In genomic region chr16:58741166-58741565, GRCh38 we compare ENCODE assay signal across 30 cellular contexts.
"Had no signal": no experiment of that assay in that cellular context is flagged by ENCODE, and none has a peak within 500 bp of the region (broad histone marks: within the 10 kb centered on the region; RNA-seq: fewer than 3 reads in every experiment).

No MANE protein-coding gene starts in this region.

- H3K9me3 ChIP-seq: esophagus muscularis mucosa, gastrocnemius medialis had no signal

- H3K4me1 ChIP-seq: esophagus muscularis mucosa, gastrocnemius medialis had no signal

- H3K36me3 ChIP-seq: esophagus muscularis mucosa, gastrocnemius medialis, WERI-Rb-1 had no signal

- DNase-seq: activated B cell treated with CpG ODN at 0.5 μM for 24 hours; activated CD4-positive, alpha-beta T cell treated with anti-CD3 and anti-CD28 coated beads for 48 hours; activated CD4-positive, alpha-beta T cell treated with anti-CD3 and anti-CD28 coated beads, Interleukin-2, amount 50 U/mL, for 1 hour; activated CD4-positive, alpha-beta T cell treated with anti-CD3 and anti-CD28 coated beads, Interleukin-2, amount 50 U/mL, for 48 hours; activated CD8-positive, alpha-beta memory T cell treated with anti-CD3 and anti-CD28 coated beads for 24 hours; activated CD8-positive, alpha-beta T cell treated with anti-CD3 and anti-CD28 coated beads for 36 hours; activated effector memory CD4-positive, alpha-beta T cell treated with Interleukin-2 at 50 U/mL for 16 hours; activated gamma-delta T cell treated with Interleukin-2 at 50 U/mL for 16 hours; activated naive CD4-positive, alpha-beta T cell treated with anti-CD3 and anti-CD28 coated beads, Interleukin-2, amount 50 U/mL, for 16 hours; activated naive CD4-positive, alpha-beta T cell treated with Interleukin-2 at 50 U/mL for 16 hours; activated T-cell treated with anti-CD3 and anti-CD28 coated beads, Interleukin-2, amount 50 U/mL, for 4 hours; amniotic stem cell; anterior cingulate cortex; caudate nucleus; dermis blood vessel endothelial cell; effector CD4-positive, alpha-beta T cell; effector memory CD8-positive, alpha-beta T cell; erythroblast; foreskin keratinocyte; gastrocnemius medialis; glutamatergic neuron; T-helper 1 cell; T-helper 17 cell; T1000; WERI-Rb-1 had no signal

- H3K27ac ChIP-seq: coronary artery, esophagus muscularis mucosa, foreskin keratinocyte, gastrocnemius medialis, WERI-Rb-1 had no signal

- H3K27me3 ChIP-seq: esophagus muscularis mucosa, foreskin keratinocyte, gastrocnemius medialis had no signal

- FAIRE-seq: astrocyte had no signal

- ATAC-seq: activated CD4-positive, CD25-positive, alpha-beta regulatory T cell treated with anti-CD3 and anti-CD28 coated beads, Interleukin-2, amount 50 U/mL, for 24 hours; activated CD8-positive, alpha-beta T cell treated with anti-CD3 and anti-CD28 coated beads for 36 hours; activated T-cell treated with anti-CD3 and anti-CD28 coated beads, Interleukin-2, amount 50 U/mL, for 4 hours; activated T-helper 17 cell treated with anti-CD3 and anti-CD28 coated beads, Interleukin-2, amount 50 U/mL, for 72 hours; effector memory CD8-positive, alpha-beta T cell; foreskin keratinocyte; gastrocnemius medialis; T-helper 17 cell had no signal

- H3K4me3 ChIP-seq: coronary artery, esophagus muscularis mucosa, gastrocnemius medialis had no signal
